1 cellular context compared by ENCODE assay signal in the genomic region with DNA sequence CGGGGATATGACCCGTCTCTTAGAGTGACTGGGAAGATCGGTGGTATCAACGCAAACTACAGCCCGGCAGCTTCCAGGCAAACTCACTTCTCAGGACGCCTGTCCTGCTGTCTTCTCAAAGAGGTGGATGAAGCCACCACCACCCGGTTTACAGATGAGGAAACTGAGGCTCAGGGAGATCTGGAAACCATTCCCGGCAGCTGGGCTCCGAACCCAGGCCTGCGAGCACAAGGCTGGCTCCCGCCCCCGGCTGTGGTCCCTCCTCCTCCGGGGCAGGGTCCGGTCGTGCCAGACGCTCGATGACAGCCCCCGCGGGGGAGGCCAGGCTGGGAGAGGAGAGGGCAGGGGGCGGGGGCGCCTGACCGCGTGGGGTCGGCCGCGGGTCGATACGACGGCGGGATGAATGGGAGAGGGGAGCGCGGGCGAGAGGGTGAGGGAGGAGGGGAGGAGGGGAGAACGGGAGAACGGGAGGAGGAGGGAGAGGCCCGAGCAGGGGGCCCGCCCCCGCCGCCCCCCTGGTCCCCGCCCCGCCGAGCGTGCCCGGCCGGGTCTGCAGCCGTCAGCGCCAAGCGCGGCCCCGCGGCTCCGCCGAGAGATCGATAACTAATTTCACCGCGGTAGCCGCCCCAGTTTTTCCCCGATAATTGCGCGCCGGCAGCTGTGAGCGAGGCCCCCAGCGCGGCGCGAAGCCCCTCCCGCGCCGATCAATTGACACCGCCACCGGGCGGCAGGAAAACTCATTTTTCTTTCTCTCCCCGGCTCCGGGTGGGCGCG.
TF ChIP-seq lines count a peak whose summit lies in the region.

No MANE protein-coding gene starts in this region.

TF ChIP-seq in H1, 55 proteins besides CTCF, POLR2A, EP300 and RAD21:
- peak; percentile 55 for TF ChIP-seq EZH2 (IDR thresholded peaks at IDR 0.05; ENCODE audit: low read depth, low read length, severe bottlenecking)
- TF ChIP-seq ASH2L (IDR thresholded peaks at IDR 0.05; ENCODE audit: low read length) = peak; percentile 47
- peak; percentile 55; the same call in 1 of the 2 replicates for TF ChIP-seq RBBP5 (IDR thresholded peaks at IDR 0.05; ENCODE audit: borderline replicate concordance, low read depth, low read length)
- peak; percentile 51 for TF ChIP-seq KDM4A (IDR thresholded peaks at IDR 0.05; ENCODE audit: low read depth, low read length, severe bottlenecking)
- TF ChIP-seq, protein P1, sequence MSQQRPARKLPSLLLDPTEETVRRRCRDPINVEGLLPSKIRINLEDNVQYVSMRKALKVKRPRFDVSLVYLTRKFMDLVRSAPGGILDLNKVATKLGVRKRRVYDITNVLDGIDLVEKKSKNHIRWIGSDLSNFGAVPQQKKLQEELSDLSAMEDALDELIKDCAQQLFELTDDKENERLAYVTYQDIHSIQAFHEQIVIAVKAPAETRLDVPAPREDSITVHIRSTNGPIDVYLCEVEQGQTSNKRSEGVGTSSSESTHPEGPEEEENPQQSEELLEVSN (IDR thresholded peaks at IDR 0.05) = no peak; the same call in 1 of the 2 replicates
- TF ChIP-seq NRF1 (IDR thresholded peaks at IDR 0.05; ENCODE audit: low read depth, low read length) = no peak
- TF ChIP-seq EGR1 (IDR thresholded peaks at IDR 0.05; ENCODE audit: borderline replicate concordance, low read depth, low read length) = peak; percentile 26; the same call in 1 of the 2 replicates
